ENCODE assay signal across 8 cellular contexts in genomic region chr16:1929578-1930337, GRCh38. TPM values are rescaled to one million over a fixed set of nuclear protein-coding genes. Genes with fewer than 3 reads are reported as not detected.
DNase-seq lines count a peak whose midpoint lies in the region; ATAC-seq and TF ChIP-seq lines count a peak whose summit lies in the region.

No MANE protein-coding gene starts in this region.

- peak; percentile 96 for TF ChIP-seq CTCF in LNCAP (IDR thresholded peaks at IDR 0.05)
- peak in 2 of 3 donors; percentile 98 for TF ChIP-seq CTCF in omental fat pad (IDR thresholded peaks at IDR 0.05)

- peak; percentile 79 for DNase-seq in EL
- peak; percentile 74 for DNase-seq in GOT3 (lab: John Stamatoyannopoulos, UW)
- peak; percentile 40 for DNase-seq in SHP77 treated with DMSO at 0.1 percent for 48 hours (lab: John Stamatoyannopoulos, UW)
- DNase-seq in activated gamma-delta T cell treated with anti-CD3 and anti-CD28 coated beads, Interleukin-2, amount 50 U/mL, for 16 hours (ENCODE audit: low read depth): peak; percentile 90
- peak; percentile 77 for DNase-seq in globus pallidus (ENCODE audit: low spot score)
- peak; percentile 75 for DNase-seq in omental fat pad (ENCODE audit: low spot score)
- peak; percentile 78 for DNase-seq in superior temporal gyrus (ENCODE audit: extremely low spot score)

- ATAC-seq in omental fat pad (ENCODE audit: low FRiP score): peak; percentile 97

RNA-seq across cellular contexts. Expression of gene HS3ST6, which starts 11.5 kb away (rescaled TPM):
- total RNA-seq in omental fat pad: not detected

RNA-seq across cellular contexts. Expression of gene MSRB1, which starts 13.2 kb away (rescaled TPM):
- 10 to 100 TPM in 3 of 4 donors, 1 to 10 TPM in 1; 9.6 to 64.0 (median 17.1) TPM for total RNA-seq in omental fat pad

RNA-seq across cellular contexts. Expression of gene RPL3L, which starts 24.7 kb away (rescaled TPM):
- not detected for total RNA-seq in omental fat pad

RNA-seq across cellular contexts. Expression of gene NDUFB10, which starts 29.6 kb away (rescaled TPM):
- 100 to 1,000 TPM; 144 to 240 (median 183) TPM for total RNA-seq in omental fat pad

RNA-seq across cellular contexts. Expression of gene RPS2, which starts 34.9 kb away (rescaled TPM):
- total RNA-seq in omental fat pad: 1,000 to 10,000 TPM; 1,362 to 1,656 (median 1,543) TPM

Comparison
In these comparisons a context has a peak if more than half of its experiments do, and no peak if none do; other contexts are left out.
1. Peak in every context shown above with its lines: DNase-seq and ATAC-seq.
2. DNase-seq: peak in every context shown above with its lines; median percentile 90 in activated gamma-delta T cell treated with anti-CD3 and anti-CD28 coated beads, Interleukin-2, amount 50 U/mL, for 16 hours; 79 in EL; 78 in superior temporal gyrus; 77 in globus pallidus; 75 in omental fat pad; 74 in GOT3; 40 in SHP77 treated with DMSO at 0.1 percent for 48 hours.